In genomic region chr3:122031123-122031468, GRCh38 we compare ENCODE assay signal across 14 cellular contexts. TPM values are rescaled to one million over a fixed set of nuclear protein-coding genes. Genes with fewer than 3 reads are reported as not detected.
DNase-seq lines count a peak whose midpoint lies in the region; ATAC-seq, FAIRE-seq and TF ChIP-seq lines count a peak whose summit lies in the region.
"Had no signal": no experiment of that assay in that cellular context is flagged by ENCODE, and none has a peak within 500 bp of the region (broad histone marks: within the 10 kb centered on the region; RNA-seq: fewer than 3 reads in every experiment).

No MANE protein-coding gene starts in this region.

- H3K4me1 Mint-ChIP-seq in activated CD8-positive, alpha-beta memory T cell treated with anti-CD3 and anti-CD28 coated beads, Interleukin-2, amount 10 ng/mL, durations not matched to agents 7 days and 5 days = peaks cover 33% of the 10 kb centered on the region
- peaks cover 15 to 42% of the 10 kb centered on the region in 2 donors for H3K4me1 Mint-ChIP-seq in stimulated activated naive B cell treated with anti-CD40 and anti-IgM and Interleukin-4, amounts not matched to agents 10 μg/mL and 1 μg/mL and 100 μg/mL, for 72 hours

- no peak for DNase-seq in activated CD8-positive, alpha-beta memory T cell treated with anti-CD3 and anti-CD28 coated beads, Interleukin-2, amount 10 ng/mL, durations not matched to agents 7 days and 5 days
- DNase-seq in activated CD8-positive, alpha-beta memory T cell treated with anti-CD3 and anti-CD28 coated beads for 24 hours = no peak
- no peak for DNase-seq in stimulated activated naive B cell treated with anti-CD40 and anti-IgM and Interleukin-4, amounts not matched to agents 10 μg/mL and 1 μg/mL and 100 μg/mL, for 72 hours
- no peak for DNase-seq in GM10266 (ENCODE audit: extremely low spot score)
- no peak for DNase-seq in D721Med (ENCODE audit: insufficient read length, low spot score)
- DNase-seq in NCI-H1694 treated with DMSO at 0.1 percent for 48 hours (lab: John Stamatoyannopoulos, UW) = no peak
- DNase-seq: ACHN, dermis blood vessel endothelial cell, GOT3, mucosa of descending colon had no signal

- peak overlapping the region; percentile 56 for H3K4me3 Mint-ChIP-seq in activated CD8-positive, alpha-beta memory T cell treated with anti-CD3 and anti-CD28 coated beads, Interleukin-2, amount 10 ng/mL, durations not matched to agents 7 days and 5 days
- H3K4me3 Mint-ChIP-seq in stimulated activated naive B cell treated with anti-CD40 and anti-IgM and Interleukin-4, amounts not matched to agents 10 μg/mL and 1 μg/mL and 100 μg/mL, for 72 hours = no peak overlapping the region

- FAIRE-seq in D721Med (lab: Jason Lieb, UNC) = no peak
- FAIRE-seq: TTC549 had no signal

- peaks cover 65% of the 10 kb centered on the region for H3K36me3 Mint-ChIP-seq in activated CD8-positive, alpha-beta memory T cell treated with anti-CD3 and anti-CD28 coated beads, Interleukin-2, amount 10 ng/mL, durations not matched to agents 7 days and 5 days
- peaks cover 12 to 27% of the 10 kb centered on the region in 2 donors for H3K36me3 Mint-ChIP-seq in stimulated activated naive B cell treated with anti-CD40 and anti-IgM and Interleukin-4, amounts not matched to agents 10 μg/mL and 1 μg/mL and 100 μg/mL, for 72 hours

- ATAC-seq in activated CD8-positive, alpha-beta memory T cell treated with anti-CD3 and anti-CD28 coated beads, Interleukin-2, amount 10 ng/mL, durations not matched to agents 7 days and 5 days = no peak
- ATAC-seq in HG02763 (IDR thresholded peaks at IDR 0.05; ENCODE audit: unreplicated experiment) = peak; percentile 27
- peak; percentile 27 for ATAC-seq in HG03571 (IDR thresholded peaks at IDR 0.05; ENCODE audit: unreplicated experiment)
- ATAC-seq in stimulated activated naive B cell treated with anti-CD40 and anti-IgM and Interleukin-4, amounts not matched to agents 10 μg/mL and 1 μg/mL and 100 μg/mL, for 72 hours (replicated peaks) = peak; percentile 10 to 30

- CTCF ChIA-PET in activated CD8-positive, alpha-beta memory T cell treated with anti-CD3 and anti-CD28 coated beads, Interleukin-2, amount 10 ng/mL, durations not matched to agents 7 days and 5 days (lab: Charles Lee) = interaction anchor here (0.8 to 2.0 kb wide), 6 partner anchors 8 to 71 kb away, joined by 3 to 7 read pairs (median 4); no protein-coding TSS in a partner anchor

- peak overlapping the region; percentile 89 for H3K27ac Mint-ChIP-seq in activated CD8-positive, alpha-beta memory T cell treated with anti-CD3 and anti-CD28 coated beads, Interleukin-2, amount 10 ng/mL, durations not matched to agents 7 days and 5 days
- peak overlapping the region; percentile 26 for H3K27ac Mint-ChIP-seq in stimulated activated naive B cell treated with anti-CD40 and anti-IgM and Interleukin-4, amounts not matched to agents 10 μg/mL and 1 μg/mL and 100 μg/mL, for 72 hours

- H3K27me3 Mint-ChIP-seq in activated CD8-positive, alpha-beta memory T cell treated with anti-CD3 and anti-CD28 coated beads, Interleukin-2, amount 10 ng/mL, durations not matched to agents 7 days and 5 days = no peaks in the 10 kb centered on the region
- H3K27me3 Mint-ChIP-seq in stimulated activated naive B cell treated with anti-CD40 and anti-IgM and Interleukin-4, amounts not matched to agents 10 μg/mL and 1 μg/mL and 100 μg/mL, for 72 hours = no peaks in the 10 kb centered on the region

- peaks cover 25% of the 10 kb centered on the region for H3K9me3 Mint-ChIP-seq in activated CD8-positive, alpha-beta memory T cell treated with anti-CD3 and anti-CD28 coated beads, Interleukin-2, amount 10 ng/mL, durations not matched to agents 7 days and 5 days (ENCODE audit: low read depth)
- H3K9me3 Mint-ChIP-seq in stimulated activated naive B cell treated with anti-CD40 and anti-IgM and Interleukin-4, amounts not matched to agents 10 μg/mL and 1 μg/mL and 100 μg/mL, for 72 hours = peaks cover 9 to 12% of the 10 kb centered on the region in 2 donors

- TF ChIP-seq CTCF in GM10266 (IDR thresholded peaks at IDR 0.05; ENCODE audit: control insufficient read depth, insufficient read depth, low read depth, missing control alignments) (no peak), D721Med (IDR thresholded peaks at IDR 0.05; ENCODE audit: insufficient read depth, missing control alignments) (no peak)

RNA-seq across cellular contexts. Expression of gene ILDR1, which starts 9.0 kb away (rescaled TPM):
- 1 to 10 TPM; 3.8 to 4.5 TPM for total RNA-seq in activated CD8-positive, alpha-beta memory T cell treated with anti-CD3 and anti-CD28 coated beads, Interleukin-2, amount 10 ng/mL, durations not matched to agents 7 days and 5 days
- total RNA-seq: dermis blood vessel endothelial cell had no signal

RNA-seq across cellular contexts. Expression of gene CD86, which starts 24.1 kb away (rescaled TPM):
- total RNA-seq in activated CD8-positive, alpha-beta memory T cell treated with anti-CD3 and anti-CD28 coated beads, Interleukin-2, amount 10 ng/mL, durations not matched to agents 7 days and 5 days = 10 to 100 TPM; 23.4 to 25.3 TPM
- total RNA-seq: dermis blood vessel endothelial cell, hepatocyte had no signal
